8 cellular contexts compared by ENCODE assay signal in genomic region chr17:64918842-64919288, GRCh38. TPM values are rescaled to one million over a fixed set of nuclear protein-coding genes. Genes with fewer than 3 reads are reported as not detected.
A peak's percentile ranks its signal among the peaks of the same experiment; 100 is the strongest.
DNase-seq lines count a peak whose midpoint lies in the region; ATAC-seq and TF ChIP-seq lines count a peak whose summit lies in the region.
"Not testable (repeated sequence)": the region's sequence is repeated elsewhere in the genome, so short reads cannot be mapped to it uniquely, and the experiment has no call there.

No MANE protein-coding gene starts in this region.

- H3K27ac ChIP-seq in HUES6 (ENCODE audit: low read depth, low read length) = not testable (repeated sequence)
- H3K27ac ChIP-seq in SJSA1 = peak overlapping the region; percentile 59
- peak overlapping the region; percentile 78 for H3K27ac ChIP-seq in subcutaneous abdominal adipose tissue (ENCODE audit: low read depth, low read length)

- not testable (repeated sequence) for H3K4me1 ChIP-seq in HUES6 (ENCODE audit: control insufficient read depth, insufficient read depth, low read length); SJSA1 (replicated peaks); adipocyte (ENCODE audit: control insufficient read depth, insufficient read depth, low read length); neuron (ENCODE audit: insufficient read depth, low read length); subcutaneous abdominal adipose tissue (ENCODE audit: control insufficient read depth in 5 of 5, insufficient read depth in 5 of 5, low read length in 5 of 5)

- peak; percentile 71 for ATAC-seq in Right ventricle myocardium superior (ENCODE audit: poor library complexity)

- not testable (repeated sequence) for H3K36me3 ChIP-seq in GM06990 (ENCODE audit: control insufficient read depth, insufficient read depth, low read length); H7 (replicated peaks; ENCODE audit: control insufficient read depth, insufficient read depth, low read length); HUES6 (ENCODE audit: control insufficient read depth, insufficient read depth, low read length); SJSA1; adipocyte (ENCODE audit: control insufficient read depth, insufficient read depth, low read length, severe bottlenecking); neuron (ENCODE audit: insufficient read depth, low read length); subcutaneous abdominal adipose tissue (ENCODE audit: control insufficient read depth in 5 of 5, insufficient read depth in 5 of 5, low read length in 5 of 5)

- H3K4me3 ChIP-seq in GM06990 (replicated peaks; ENCODE audit: low read depth, low read length) = peak overlapping the region; percentile 80
- H3K4me3 ChIP-seq in H7 (ENCODE audit: insufficient read depth, low read depth, low read length) = peak overlapping the region; percentile 65
- peak overlapping the region; percentile 64 for H3K4me3 ChIP-seq in HUES6 (ENCODE audit: low read depth, low read length)
- H3K4me3 ChIP-seq in SJSA1 = peak overlapping the region; percentile 70
- H3K4me3 ChIP-seq in adipocyte (ENCODE audit: low read length) = peak overlapping the region; percentile 82
- H3K4me3 ChIP-seq in neuron (ENCODE audit: low read length) = peak overlapping the region; percentile 55
- H3K4me3 ChIP-seq in subcutaneous abdominal adipose tissue (ENCODE audit: low read depth in 1 of 5, low read length in 5 of 5) = peak overlapping the region; percentile 33 to 72 (median 56)

- H3K27me3 ChIP-seq in GM06990 (replicated peaks; ENCODE audit: control insufficient read depth, insufficient read depth, low read length); H7 (ENCODE audit: control insufficient read depth, insufficient read depth, low read length); HUES6 (ENCODE audit: control insufficient read depth, insufficient read depth, low read length); SJSA1 (replicated peaks); adipocyte (replicated peaks; ENCODE audit: control insufficient read depth, insufficient read depth, low read length); neuron (ENCODE audit: insufficient read depth, low read length); subcutaneous abdominal adipose tissue (ENCODE audit: control insufficient read depth in 5 of 5, insufficient read depth in 4 of 5, low read length in 5 of 5): not testable (repeated sequence)

- not testable (repeated sequence) for TF ChIP-seq CTCF in GM06990 (IDR thresholded peaks at IDR 0.05; ENCODE audit: insufficient read depth, low read length, poor library complexity, severe bottlenecking)

- H3K9ac ChIP-seq in HUES6 (ENCODE audit: low read length) (peak overlapping the region; percentile 44), adipocyte (ENCODE audit: low read length) (peak overlapping the region; percentile 81), subcutaneous abdominal adipose tissue (ENCODE audit: low read length in 5 of 5) (peak overlapping the region in 3 of 5 donors; percentile 51 to 76 (median 64))

- peak overlapping the region; percentile 72 for H2AFZ ChIP-seq in neuron (ENCODE audit: low read depth, low read length)

- peak; percentile 72 for DNase-seq in GM06990 (ENCODE audit: extremely low read depth, insufficient read length)
- peak; percentile 63 for DNase-seq in H7
- DNase-seq in SJSA1 (ENCODE audit: low read depth in 1 of 2, low spot score in 2 of 2) = peak in 1 of 2 experiments; percentile 54
- peak; percentile 44 for DNase-seq in adipocyte (ENCODE audit: low read depth)
- DNase-seq in Right ventricle myocardium superior = peak; percentile 69

- intact Hi-C loops in Right ventricle myocardium superior (cut with DNase I) = not testable (repeated sequence)

- not testable (repeated sequence) for H3K9me3 ChIP-seq in HUES6 (ENCODE audit: control insufficient read depth, insufficient read depth, low read depth, low read length); SJSA1 (replicated peaks); adipocyte (ENCODE audit: control insufficient read depth, low read length); neuron (ENCODE audit: low read length); subcutaneous abdominal adipose tissue (ENCODE audit: control insufficient read depth in 5 of 5, low read length in 5 of 5)

RNA-seq across cellular contexts. Expression of gene LRRC37A3, which starts 0.4 kb away (rescaled TPM):
- total RNA-seq in H7 (2014; rRNA removed; shearing (Covaris generic)) = 3.5 and 5.7 TPM in 2 replicates
- 3.0 and 7.3 TPM in 2 replicates for total RNA-seq in SJSA1 (2014; rRNA removed; shearing (Covaris generic))
- 2.2 TPM for total RNA-seq in Right ventricle myocardium superior
